1 cellular context compared by ENCODE assay signal in the genomic region with DNA sequence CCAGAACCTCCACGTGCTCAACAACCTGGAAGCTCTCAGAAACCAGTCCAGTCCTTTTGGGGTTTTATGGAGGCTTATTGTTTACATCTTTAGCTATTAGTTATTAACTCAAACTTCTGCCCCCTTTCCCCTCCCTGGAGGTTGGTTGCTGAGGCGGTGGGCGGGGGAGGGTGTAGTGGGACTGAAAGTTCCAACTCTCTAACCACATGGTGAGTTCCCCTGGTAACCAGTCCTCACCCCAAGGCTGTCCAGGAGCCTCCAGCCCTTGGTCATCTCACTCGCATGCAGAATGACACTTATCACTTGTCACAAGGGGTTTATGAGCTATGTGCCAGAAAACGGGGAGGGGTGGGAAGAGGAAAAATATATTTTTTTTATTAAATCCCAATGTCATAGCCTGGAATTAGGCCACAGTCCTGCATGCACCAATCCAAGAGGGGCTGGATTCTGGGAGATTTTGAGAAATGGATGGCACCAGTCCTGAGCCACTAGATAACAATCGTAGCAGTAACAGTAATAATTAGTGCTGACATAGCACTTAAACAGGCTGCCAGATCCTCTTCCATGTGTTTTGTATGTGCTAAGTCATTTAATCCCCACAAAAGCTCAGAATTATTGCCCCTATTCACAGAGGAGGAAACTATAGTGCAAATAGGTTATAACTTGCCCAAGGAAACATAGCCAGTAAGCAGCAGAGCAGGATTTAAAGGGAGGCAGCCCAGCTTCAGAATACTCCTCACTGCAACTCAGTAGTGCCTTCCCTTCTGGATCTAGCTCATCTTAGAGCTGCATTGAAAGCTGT.
TF ChIP-seq lines count a peak whose summit lies in the region.

No MANE protein-coding gene starts in this region.

TF ChIP-seq in IMR-90, 13 proteins besides CTCF, POLR2A, EP300 and RAD21:
- TF ChIP-seq MAFK (IDR thresholded peaks at IDR 0.05; ENCODE audit: low read depth, low read length) = peak; percentile 93
- TF ChIP-seq CEBPB (IDR thresholded peaks at IDR 0.05; ENCODE audit: low read depth, low read length) = no peak
